22 cellular contexts compared by ENCODE assay signal in genomic region chr13:44136693-44137268, GRCh38.
DNase-seq lines count a peak whose midpoint lies in the region; ATAC-seq, FAIRE-seq and TF ChIP-seq lines count a peak whose summit lies in the region.
"Had no signal": no experiment of that assay in that cellular context is flagged by ENCODE, and none has a peak within 500 bp of the region (broad histone marks: within the 10 kb centered on the region; RNA-seq: fewer than 3 reads in every experiment).

No MANE protein-coding gene starts in this region.

- peak overlapping the region; percentile 52 for H3K27ac ChIP-seq in PC-3 (ENCODE audit: low read length)
- H3K27ac ChIP-seq: BLaER1 treated with 17β-estradiol and CSF1 and Interleukin-3, amounts not matched to agents 10 nM and 100 nM; body of pancreas; left ventricle myocardium inferior; RWPE1; skin epidermis had no signal

- H3K4me1 Mint-ChIP-seq in CD14-positive monocyte, result peaks cover 26% of the 10 kb centered on the region

- H3K4me2 ChIP-seq in PC-3 (ENCODE audit: low read length), result 0 out of 2 replicates have a peak overlapping the region, but pooled peaks have one; percentile 18

- no peaks in the 10 kb centered on the region for H3K9me3 Mint-ChIP-seq in CD14-positive monocyte
- H3K9me3 Mint-ChIP-seq: naive thymus-derived CD8-positive, alpha-beta T cell; T-helper 1 cell treated with Interleukin-12 subunit alpha and Interleukin-12 subunit beta and Interleukin-4 antibody, amounts not matched to agents 30 μg/mL and 1 μg/mL, for 36 hours; type B pancreatic cell had no signal

- no peak overlapping the region for H3K4me3 ChIP-seq in PC-3 (ENCODE audit: low read length)
- H3K4me3 ChIP-seq: BLaER1 treated with 17β-estradiol and CSF1 and Interleukin-3, amounts not matched to agents 10 nM and 100 nM; body of pancreas; left ventricle myocardium inferior; skin epidermis had no signal

- peaks cover 37% of the 10 kb centered on the region for H3K4me1 ChIP-seq in PC-3 (ENCODE audit: insufficient read depth, low read length)

- no peaks in the 10 kb centered on the region for H3K36me3 Mint-ChIP-seq in CD14-positive monocyte
- H3K36me3 Mint-ChIP-seq: naive thymus-derived CD8-positive, alpha-beta T cell; type B pancreatic cell had no signal

- H3K9ac ChIP-seq in PC-3 (ENCODE audit: low read length), result no peak overlapping the region; the same call in 1 of the 2 replicates
- H3K9ac ChIP-seq: BLaER1 treated with 17β-estradiol and CSF1 and Interleukin-3, amounts not matched to agents 10 nM and 100 nM had no signal

- peak; percentile 36 for ATAC-seq in PC-3
- ATAC-seq in HG03039 (IDR thresholded peaks at IDR 0.05; ENCODE audit: unreplicated experiment), result no peak
- ATAC-seq: activated CD4-positive, alpha-beta T cell treated with anti-CD3 and anti-CD28 coated beads for 36 hours; body of pancreas; naive thymus-derived CD8-positive, alpha-beta T cell had no signal

- no peaks in the 10 kb centered on the region for H3K79me2 ChIP-seq in PC-3 (ENCODE audit: low read length)

- no peaks in the 10 kb centered on the region for H3K27me3 ChIP-seq in PC-3 (ENCODE audit: low read length)
- H3K27me3 ChIP-seq: BLaER1 treated with 17β-estradiol and CSF1 and Interleukin-3, amounts not matched to agents 10 nM and 100 nM; body of pancreas had no signal

- peak overlapping the region in 1 of 7 donors; percentile 55 for H3K27ac Mint-ChIP-seq in CD14-positive monocyte
- H3K27ac Mint-ChIP-seq: activated CD4-positive, alpha-beta T cell treated with anti-CD3 and anti-CD28 coated beads for 36 hours; naive thymus-derived CD8-positive, alpha-beta T cell; T-helper 1 cell treated with Interleukin-12 subunit alpha and Interleukin-12 subunit beta and Interleukin-4 antibody, amounts not matched to agents 30 μg/mL and 1 μg/mL, for 36 hours; type B pancreatic cell had no signal

- no peaks in the 10 kb centered on the region for H4K20me1 ChIP-seq in PC-3 (ENCODE audit: low read length)
- H4K20me1 ChIP-seq: BLaER1 treated with 17β-estradiol and CSF1 and Interleukin-3, amounts not matched to agents 10 nM and 100 nM had no signal

- FAIRE-seq in GM19239 (lab: Jason Lieb, UNC), result no peak

- no peak for TF ChIP-seq CTCF in PC-3 (conservative IDR thresholded peaks at IDR 0.05; ENCODE audit: low read depth, low read length)
- no peak for TF ChIP-seq CTCF in CD14-positive monocyte (IDR thresholded peaks at IDR 0.05)

- BruUV-seq in PC-3 (replicated peaks; lab: Mats Ljungman, UMichigan), result no TSS peak

- H3F3A ChIP-seq in PC-3 (ENCODE audit: low read length, unreplicated experiment), result no peaks in the 10 kb centered on the region

- no peaks in the 10 kb centered on the region for H3K9me2 ChIP-seq in PC-3 (replicated peaks; ENCODE audit: low read length)

- CTCF ChIA-PET in PC-3 (lab: Charles Lee), result no interaction called here

- POLR2A ChIA-PET in PC-3 (lab: Charles Lee; ENCODE audit: unreplicated experiment), result no interaction called here

- DNase-seq in A172 (ENCODE audit: low spot score) (peak; percentile 14), Daoy (ENCODE audit: low read depth) (peak; percentile 62), PC-3 (peak; percentile 70), iris pigment epithelial cell (ENCODE audit: low read depth) (peak; percentile 42), GM19239 (ENCODE audit: insufficient read length, low spot score) (no peak), CD14-positive monocyte (ENCODE audit: low spot score) (no peak), H4 (ENCODE audit: low spot score) (no peak)
- DNase-seq: activated CD4-positive, alpha-beta T cell treated with anti-CD3 and anti-CD28 coated beads for 36 hours; activated effector memory CD4-positive, alpha-beta T cell treated with Interleukin-2 at 50 U/mL for 16 hours; activated T-cell treated with anti-CD3 and anti-CD28 coated beads for 4 hours; body of pancreas; DND-41; KG1; left ventricle myocardium inferior; naive thymus-derived CD8-positive, alpha-beta T cell; NCI-H1694 had no signal

- intact Hi-C loops in PC-3 (cut with micrococcal nuclease), result no loop called here
- intact Hi-C loops in CD14-positive monocyte (cut with micrococcal nuclease), result loop anchor here in 1 of 2 donors (5.0 kb wide), 1 partner anchor 301 kb away; no protein-coding TSS in a partner anchor

- H3K9me3 ChIP-seq in PC-3 (ENCODE audit: low read length), result no peaks in the 10 kb centered on the region
- H3K9me3 ChIP-seq: BLaER1 treated with 17β-estradiol and CSF1 and Interleukin-3, amounts not matched to agents 10 nM and 100 nM; body of pancreas; left ventricle myocardium inferior had no signal

- H3K27me3 Mint-ChIP-seq in CD14-positive monocyte (ENCODE audit: low read depth in 3 of 3), result peaks cover 0 to 5% (median 0%) of the 10 kb centered on the region in 3 donors
- H3K27me3 Mint-ChIP-seq: type B pancreatic cell had no signal

- no peak overlapping the region for H2AFZ ChIP-seq in PC-3 (ENCODE audit: low read length)

- no peak overlapping the region for H3K4me3 Mint-ChIP-seq in CD14-positive monocyte
- H3K4me3 Mint-ChIP-seq: activated CD4-positive, alpha-beta T cell treated with anti-CD3 and anti-CD28 coated beads for 36 hours; naive thymus-derived CD8-positive, alpha-beta T cell; T-helper 1 cell treated with Interleukin-12 subunit alpha and Interleukin-12 subunit beta and Interleukin-4 antibody, amounts not matched to agents 30 μg/mL and 1 μg/mL, for 36 hours; type B pancreatic cell had no signal

- H3K36me3 ChIP-seq in PC-3 (ENCODE audit: low read depth, low read length), result no peaks in the 10 kb centered on the region
- H3K36me3 ChIP-seq: BLaER1 treated with 17β-estradiol and CSF1 and Interleukin-3, amounts not matched to agents 10 nM and 100 nM; left ventricle myocardium inferior had no signal

Comparison
In these comparisons a context has a peak if more than half of its experiments do, and no peak if none do; other contexts are left out.
1. DNase-seq: peak in A172 (single experiment), Daoy (single experiment), PC-3 (single experiment) and iris pigment epithelial cell (single experiment); none in GM19239 (single experiment), CD14-positive monocyte (single experiment) and H4 (single experiment).